In the genomic region with DNA sequence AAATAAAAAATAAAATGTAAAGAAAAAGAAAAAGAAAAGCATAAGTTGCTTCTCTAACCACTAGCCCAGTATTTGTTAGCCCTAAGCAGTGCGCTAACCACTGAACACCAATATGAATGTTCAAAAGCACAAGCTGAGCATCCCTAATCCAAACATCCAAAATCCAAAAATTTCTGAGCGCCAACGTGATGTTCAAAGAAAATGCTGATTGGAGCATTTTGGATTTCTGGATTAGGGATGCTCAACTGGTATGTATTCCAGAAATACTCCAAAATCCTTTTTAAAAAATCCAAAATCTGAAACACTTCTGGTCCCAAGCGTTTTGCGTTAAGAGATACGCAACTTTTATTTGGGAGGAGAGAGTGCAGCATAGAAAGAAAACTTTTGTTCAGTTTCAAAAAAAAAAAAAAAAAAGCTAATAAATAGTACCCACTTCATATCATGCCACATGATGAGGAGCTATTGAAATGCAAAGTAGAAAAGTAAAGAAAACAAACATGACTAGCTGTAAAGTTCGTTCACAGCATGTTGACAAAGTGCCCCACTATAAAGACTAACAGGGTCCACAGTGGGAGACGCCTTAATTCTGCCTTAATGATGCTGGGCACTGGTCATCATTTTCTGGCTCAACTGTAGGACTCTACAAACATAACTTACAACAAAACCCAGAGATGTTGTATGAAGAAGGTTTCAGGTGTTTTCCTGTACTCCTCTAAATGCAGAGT, we compare ENCODE assay signal across 16 cellular contexts. TPM values are rescaled to one million over a fixed set of nuclear protein-coding genes. Genes with fewer than 3 reads are reported as not detected.
DNase-seq lines count a peak whose midpoint lies in the region; ATAC-seq, FAIRE-seq and TF ChIP-seq lines count a peak whose summit lies in the region.
"Had no signal": no experiment of that assay in that cellular context is flagged by ENCODE, and none has a peak within 500 bp of the region (broad histone marks: within the 10 kb centered on the region; RNA-seq: fewer than 3 reads in every experiment).

No MANE protein-coding gene starts in this region.

- WGBS in HepG2 (ENCODE audit: low lambda C conversion rate): 89% methylated on average over 8 of the region's 8 CpGs

- no peak for TF ChIP-seq POLR2A in HepG2 (IDR thresholded peaks at IDR 0.05; ENCODE audit: insufficient read depth in 1 of 2, low read depth in 2 of 2, low read length in 2 of 2)

- H3K9ac ChIP-seq in HepG2 (ENCODE audit: insufficient read depth, low read depth, low read length): no peak overlapping the region
- H3K9ac ChIP-seq: KMS-11 had no signal

- TF ChIP-seq CTCF in Caco-2 (IDR thresholded peaks at IDR 0.05; ENCODE audit: insufficient read depth in 1 of 2, low read depth in 1 of 2, low read length in 1 of 2, severe bottlenecking in 1 of 2, unreplicated experiment in 1 of 2) (no peak), ascending aorta (IDR thresholded peaks at IDR 0.05) (no peak), HepG2 (CRISPR knock-in tag; IDR thresholded peaks at IDR 0.05) (no peak)

- no peaks in the 10 kb centered on the region for H3K27me3 Mint-ChIP-seq in Caco-2 (ENCODE audit: insufficient read depth, unreplicated experiment)
- H3K27me3 Mint-ChIP-seq in stimulated activated memory B cell treated with anti-CD40 and anti-IgM and Interleukin-4, amounts not matched to agents 10 μg/mL and 1 μg/mL and 100 μg/mL, for 72 hours: no peaks in the 10 kb centered on the region

- in situ Hi-C loops in HepG2 (cut with HindIII; ENCODE audit: extremely low pct_ligation_motif_present, low pct_unique_long_range_greater_than_20kb): no loop called here

- H2AFZ ChIP-seq in HepG2 (ENCODE audit: low read length): no peak overlapping the region

- H3K27ac ChIP-seq in ascending aorta: peak overlapping the region; percentile 33 to 34
- peak overlapping the region; percentile 43 for H3K27ac ChIP-seq in HepG2 (ENCODE audit: extremely low read length, insufficient read depth, low read length)
- H3K27ac ChIP-seq: HL-60, KMS-11 had no signal

- H3K9me3 ChIP-seq in Caco-2: no peaks in the 10 kb centered on the region
- no peaks in the 10 kb centered on the region for H3K9me3 ChIP-seq in ascending aorta
- H3K9me3 ChIP-seq in HepG2 (ENCODE audit: low read length): no peaks in the 10 kb centered on the region

- intact Hi-C loops in Caco-2 (cut with micrococcal nuclease; ENCODE audit: unreplicated experiment): no loop called here
- intact Hi-C loops in ascending aorta (cut with DNase I): no loop called here
- intact Hi-C loops in HepG2 (cut with micrococcal nuclease; ENCODE audit: unreplicated experiment): no loop called here

- ATAC-seq in HepG2 (no peak), HG03175 (IDR thresholded peaks at IDR 0.05; ENCODE audit: unreplicated experiment) (no peak)
- ATAC-seq in stimulated activated memory B cell treated with anti-CD40 and anti-IgM and Interleukin-4, amounts not matched to agents 10 μg/mL and 1 μg/mL and 100 μg/mL, for 72 hours: no peak
- no peak for ATAC-seq in stimulated activated naive CD8-positive, alpha-beta T cell treated with anti-CD3 and anti-CD28 coated beads, Interleukin-15, Interleukin-2, amounts not matched to agents 100 U/mL and 50 U/mL, for 24 hours
- ATAC-seq: activated CD8-positive, alpha-beta T cell treated with anti-CD3 and anti-CD28 coated beads, Interleukin-2, amount 10 ng/mL, durations not matched to agents 7 days and 5 days had no signal

- H3K36me3 ChIP-seq in Caco-2 (ENCODE audit: control insufficient read depth, insufficient read depth, low read length) (no peaks in the 10 kb centered on the region), ascending aorta (peaks cover 0 to 3% of the 10 kb centered on the region in 2 donors), HepG2 (replicated peaks in 1 of 2; ENCODE audit: control insufficient read depth in 1 of 2, insufficient read depth in 2 of 2, low read length in 2 of 2) (peaks cover 0 to 14% of the 10 kb centered on the region in 2 experiments; a peak in 2 of 5 replicates)

- peaks cover 10% of the 10 kb centered on the region for H3K4me1 Mint-ChIP-seq in Caco-2 (ENCODE audit: low read depth, unreplicated experiment)
- H3K4me1 Mint-ChIP-seq in stimulated activated memory B cell treated with anti-CD40 and anti-IgM and Interleukin-4, amounts not matched to agents 10 μg/mL and 1 μg/mL and 100 μg/mL, for 72 hours: peaks cover 11% of the 10 kb centered on the region
- H3K4me1 Mint-ChIP-seq: neural crest cell had no signal

- no peaks in the 10 kb centered on the region for H3K9me3 Mint-ChIP-seq in Caco-2 (ENCODE audit: unreplicated experiment)
- H3K9me3 Mint-ChIP-seq in stimulated activated memory B cell treated with anti-CD40 and anti-IgM and Interleukin-4, amounts not matched to agents 10 μg/mL and 1 μg/mL and 100 μg/mL, for 72 hours: no peaks in the 10 kb centered on the region
- H3K9me3 Mint-ChIP-seq: neural crest cell had no signal

- DNase-seq in Caco-2 (no peak), ascending aorta (ENCODE audit: low spot score in 2 of 2) (no peak), HepG2 (ENCODE audit: low spot score) (no peak), NCI-H2171 (lab: John Stamatoyannopoulos, UW) (no peak), SHP77 (lab: John Stamatoyannopoulos, UW) (no peak)
- DNase-seq in stimulated activated naive CD8-positive, alpha-beta T cell treated with anti-CD3 and anti-CD28 coated beads, Interleukin-15, Interleukin-2, amounts not matched to agents 100 U/mL and 50 U/mL, for 24 hours: no peak
- DNase-seq: activated CD8-positive, alpha-beta T cell treated with anti-CD3 and anti-CD28 coated beads, Interleukin-2, amount 10 ng/mL, durations not matched to agents 7 days and 5 days; NCI-H1048; NCI-H748 treated with DMSO at 0.1 percent for 48 hours; stimulated activated CD4-positive, alpha-beta T cell treated with anti-CD3 and anti-CD28 coated beads, Interleukin-4, amount 100 ng/mL, for 4 hours had no signal

- TF ChIP-seq EP300 in HepG2 (IDR thresholded peaks at IDR 0.05; ENCODE audit: low read depth in 2 of 2, low read length in 2 of 2) (no peak), HepG2 (CRISPR knock-in tag; IDR thresholded peaks at IDR 0.05; ENCODE audit: borderline replicate concordance) (no peak)

- peak overlapping the region; percentile 57 for H3K27ac Mint-ChIP-seq in Caco-2 (ENCODE audit: unreplicated experiment)
- H3K27ac Mint-ChIP-seq in stimulated activated memory B cell treated with anti-CD40 and anti-IgM and Interleukin-4, amounts not matched to agents 10 μg/mL and 1 μg/mL and 100 μg/mL, for 72 hours: peak overlapping the region; percentile 53
- H3K27ac Mint-ChIP-seq: activated CD8-positive, alpha-beta T cell treated with anti-CD3 and anti-CD28 coated beads, Interleukin-2, amount 10 ng/mL, durations not matched to agents 7 days and 5 days had no signal

- peaks cover 13% of the 10 kb centered on the region for H3K36me3 Mint-ChIP-seq in Caco-2 (ENCODE audit: insufficient read depth, unreplicated experiment)
- H3K36me3 Mint-ChIP-seq in stimulated activated memory B cell treated with anti-CD40 and anti-IgM and Interleukin-4, amounts not matched to agents 10 μg/mL and 1 μg/mL and 100 μg/mL, for 72 hours: peaks cover 21% of the 10 kb centered on the region

- FAIRE-seq in HepG2 (lab: Jason Lieb, UNC): no peak
- FAIRE-seq: urothelium cell line had no signal

- BruUV-seq in Caco-2 (replicated peaks; lab: Mats Ljungman, UMichigan) (no TSS peak), HepG2 (replicated peaks; lab: Mats Ljungman, UMichigan) (no TSS peak)

- peak overlapping the region; percentile 19; the same call in 1 of the 2 replicates for H3K4me2 ChIP-seq in HepG2 (ENCODE audit: low read depth, low read length)
- H3K4me2 ChIP-seq: KMS-11 had no signal

- no peak overlapping the region for H3K4me3 ChIP-seq in Caco-2 (ENCODE audit: low read depth, low read length)
- H3K4me3 ChIP-seq in ascending aorta: no peak overlapping the region
- H3K4me3 ChIP-seq in HepG2 (replicated peaks in 1 of 3; ENCODE audit: insufficient read depth in 1 of 3, low read depth in 2 of 3, low read length in 3 of 3): no peak overlapping the region

- H3K4me1 ChIP-seq in Caco-2 (peaks cover 19% of the 10 kb centered on the region), ascending aorta (peaks cover 6 to 9% of the 10 kb centered on the region in 2 donors), HepG2 (ENCODE audit: insufficient read depth, low read length) (peaks cover 21% of the 10 kb centered on the region)

- no peak for TF ChIP-seq RAD21 in HepG2 (CRISPR knock-in tag; IDR thresholded peaks at IDR 0.05)

- H3K27me3 ChIP-seq in Caco-2 (replicated peaks; ENCODE audit: control insufficient read depth, insufficient read depth, low read length): no peaks in the 10 kb centered on the region
- no peaks in the 10 kb centered on the region for H3K27me3 ChIP-seq in ascending aorta
- no peaks in the 10 kb centered on the region for H3K27me3 ChIP-seq in HepG2 (ENCODE audit: control insufficient read depth in 1 of 2, insufficient read depth in 2 of 2, low read length in 2 of 2)

- peaks cover 14% of the 10 kb centered on the region for H3K79me2 ChIP-seq in HepG2 (ENCODE audit: insufficient read depth, low read length)

- POLR2A ChIA-PET in Caco-2 (lab: Charles Lee): no interaction called here
- POLR2A ChIA-PET in HepG2 (lab: Yijun Ruan, JAX): interaction anchor here (0.6 kb wide), 1 partner anchor 48 kb away, joined by 3 read pairs; a partner anchor contains a TSS

- peaks cover 10% of the 10 kb centered on the region for H4K20me1 ChIP-seq in HepG2 (ENCODE audit: insufficient read depth, low read length)

- no peak overlapping the region for H3K4me3 Mint-ChIP-seq in Caco-2 (ENCODE audit: unreplicated experiment)
- no peak overlapping the region for H3K4me3 Mint-ChIP-seq in stimulated activated memory B cell treated with anti-CD40 and anti-IgM and Interleukin-4, amounts not matched to agents 10 μg/mL and 1 μg/mL and 100 μg/mL, for 72 hours
- H3K4me3 Mint-ChIP-seq: activated CD8-positive, alpha-beta T cell treated with anti-CD3 and anti-CD28 coated beads, Interleukin-2, amount 10 ng/mL, durations not matched to agents 7 days and 5 days; neural crest cell had no signal

- CTCF ChIA-PET in Caco-2 (lab: Charles Lee) (interaction anchor here (1.2 kb wide), 1 partner anchor 105 kb away, joined by 5 read pairs; no protein-coding TSS in a partner anchor), HepG2 (lab: Yijun Ruan, JAX; ENCODE audit: low intra/inter-chr PET ratio, low total read pairs) (no interaction called here)

RNA-seq across cellular contexts. Expression of a gene that starts 32.4 kb away (rescaled TPM):
- total RNA-seq in Caco-2 (2022): 50.9 and 62.0 TPM in 2 replicates
- total RNA-seq in ascending aorta: 8.8 TPM
- total RNA-seq in HepG2 (2016; rRNA removed; fragmentation: Illumina TruSeq; extraction: Trizol): 17.4 and 24.3 TPM in 2 replicates
- total RNA-seq in HepG2 (2016; cell fraction: cytosol; rRNA removed; fragmentation: Illumina TruSeq; extraction: Trizol; ENCODE audit: low read depth): 24.4 and 37.5 TPM in 2 replicates
- 16.8 and 20.8 TPM in 2 replicates for total RNA-seq in HepG2 (2016; cell fraction: insoluble cytoplasmic fraction; rRNA removed; fragmentation: Illumina TruSeq; extraction: Trizol)
- total RNA-seq in HepG2 (2016; cell fraction: membrane; rRNA removed; fragmentation: Illumina TruSeq; extraction: Trizol): 12.3 and 12.5 TPM in 2 replicates
- total RNA-seq in HepG2 (2016; cell fraction: nucleus; rRNA removed; fragmentation: Illumina TruSeq; extraction: Trizol): 25.1 and 27.9 TPM in 2 replicates
- 32.0 and 40.9 TPM in 2 replicates for polyA plus RNA-seq in HepG2 (2011; rRNA removed)
- polyA plus RNA-seq in HepG2 (2011; cell fraction: cytosol; rRNA removed): 24.9 and 25.8 TPM in 2 replicates
- polyA plus RNA-seq in HepG2 (2011; cell fraction: nucleus; rRNA removed): 48.2 and 53.0 TPM in 2 replicates
- polyA plus RNA-seq in HepG2 (2012): 21.6 and 24.3 TPM in 2 replicates
- polyA plus RNA-seq in HepG2 (2016; cell fraction: cytosol; fragmentation: Illumina TruSeq; extraction: Trizol; ENCODE audit: low read depth): 2.8 TPM in 2 replicates
- 33.6 and 38.5 TPM in 2 replicates for polyA plus RNA-seq in HepG2 (2016; cell fraction: insoluble cytoplasmic fraction; fragmentation: Illumina TruSeq; extraction: Trizol; ENCODE audit: low read depth)
- polyA plus RNA-seq in HepG2 (2016; cell fraction: membrane; fragmentation: Illumina TruSeq; extraction: Trizol; ENCODE audit: low read depth): 5.3 and 6.3 TPM in 2 replicates
- polyA plus RNA-seq in HepG2 (2016; cell fraction: nucleus; fragmentation: Illumina TruSeq; extraction: Trizol; ENCODE audit: insufficient read depth, low read depth): 42.7 and 44.8 TPM in 2 replicates
- polyA minus RNA-seq in HepG2 (2011; rRNA and poly(A)+ RNA removed; ENCODE audit: low replicate concordance): 107 and 153 TPM in 2 replicates
- 20.9 and 36.0 TPM in 2 replicates for polyA minus RNA-seq in HepG2 (2011; cell fraction: cytosol; rRNA and poly(A)+ RNA removed)
- polyA minus RNA-seq in HepG2 (2011; cell fraction: nucleus; rRNA and poly(A)+ RNA removed): 46.6 and 50.0 TPM in 2 replicates

RNA-seq across cellular contexts. Expression of a gene that starts 47.8 kb away (rescaled TPM):
- 49.4 and 54.5 TPM in 2 replicates for total RNA-seq in Caco-2 (2022)
- 154 TPM for total RNA-seq in ascending aorta
- total RNA-seq in HepG2 (2016; rRNA removed; fragmentation: Illumina TruSeq; extraction: Trizol): 31.4 and 41.5 TPM in 2 replicates
- total RNA-seq in HepG2 (2016; cell fraction: cytosol; rRNA removed; fragmentation: Illumina TruSeq; extraction: Trizol; ENCODE audit: low read depth): 21.2 TPM in 2 replicates
- total RNA-seq in HepG2 (2016; cell fraction: insoluble cytoplasmic fraction; rRNA removed; fragmentation: Illumina TruSeq; extraction: Trizol): 29.0 and 39.7 TPM in 2 replicates
- 19.8 and 21.9 TPM in 2 replicates for total RNA-seq in HepG2 (2016; cell fraction: membrane; rRNA removed; fragmentation: Illumina TruSeq; extraction: Trizol)
- total RNA-seq in HepG2 (2016; cell fraction: nucleus; rRNA removed; fragmentation: Illumina TruSeq; extraction: Trizol): 49.0 and 49.2 TPM in 2 replicates
- polyA plus RNA-seq in HepG2 (2011; rRNA removed): 82.0 and 89.1 TPM in 2 replicates
- 59.3 and 68.4 TPM in 2 replicates for polyA plus RNA-seq in HepG2 (2011; cell fraction: cytosol; rRNA removed)
- polyA plus RNA-seq in HepG2 (2011; cell fraction: nucleus; rRNA removed): 264 and 302 TPM in 2 replicates
- 34.0 and 40.7 TPM in 2 replicates for polyA plus RNA-seq in HepG2 (2012)
- polyA plus RNA-seq in HepG2 (2016; cell fraction: cytosol; fragmentation: Illumina TruSeq; extraction: Trizol; ENCODE audit: low read depth): 8.0 and 8.4 TPM in 2 replicates
- 33.8 and 35.7 TPM in 2 replicates for polyA plus RNA-seq in HepG2 (2016; cell fraction: insoluble cytoplasmic fraction; fragmentation: Illumina TruSeq; extraction: Trizol; ENCODE audit: low read depth)
- polyA plus RNA-seq in HepG2 (2016; cell fraction: membrane; fragmentation: Illumina TruSeq; extraction: Trizol; ENCODE audit: low read depth): 11.6 and 14.5 TPM in 2 replicates
- polyA plus RNA-seq in HepG2 (2016; cell fraction: nucleus; fragmentation: Illumina TruSeq; extraction: Trizol; ENCODE audit: insufficient read depth, low read depth): 101 and 109 TPM in 2 replicates
- polyA minus RNA-seq in HepG2 (2011; rRNA and poly(A)+ RNA removed; ENCODE audit: low replicate concordance): 181 and 249 TPM in 2 replicates
- 23.0 and 27.8 TPM in 2 replicates for polyA minus RNA-seq in HepG2 (2011; cell fraction: cytosol; rRNA and poly(A)+ RNA removed)
- 142 and 155 TPM in 2 replicates for polyA minus RNA-seq in HepG2 (2011; cell fraction: nucleus; rRNA and poly(A)+ RNA removed)
